In genomic region chr12:100106861-100107260, GRCh38 we compare ENCODE assay signal across 35 cellular contexts.
"Had no signal": no experiment of that assay in that cellular context is flagged by ENCODE, and none has a peak within 500 bp of the region (broad histone marks: within the 10 kb centered on the region; RNA-seq: fewer than 3 reads in every experiment).

No MANE protein-coding gene starts in this region.

- H3K27ac ChIP-seq: KMS-11 had no signal

- H3K27me3 ChIP-seq: MG63 had no signal

- H3K9ac ChIP-seq: KMS-11 had no signal

- DNase-seq: Karpas-422, Kasumi-1, KG1, MG63, MM.1S, MV-4-11, NCI-H1048, NCI-H1092, NCI-H1092 treated with DMSO at 0.1 percent for 48 hours, NCI-H1105, NCI-H1105 treated with DMSO at 0.1 percent for 48 hours, NCI-H1417, NCI-H1417 treated with DMSO at 0.1 percent for 48 hours, NCI-H1436, NCI-H1436 treated with DMSO at 0.1 percent for 48 hours, NCI-H146, NCI-H1694, NCI-H1694 treated with DMSO at 0.1 percent for 48 hours, NCI-H187, NCI-H187 treated with DMSO at 0.1 percent for 48 hours, NCI-H1930, NCI-H2029, NCI-H2029 treated with DMSO at 0.1 percent for 48 hours, NCI-H2081, NCI-H2081 treated with DMSO at 0.1 percent for 48 hours, NCI-H2107, NCI-H2171, NCI-H2171 treated with DMSO at 0.1 percent for 48 hours, NCI-H2227 treated with DMSO at 0.1 percent for 48 hours, NCI-H226, NCI-H345, NCI-H446, NCI-H446 treated with DMSO at 0.1 percent for 48 hours, NCI-H510A had no signal

- H3K4me3 ChIP-seq: MG63 had no signal

- H3K9me3 ChIP-seq: MG63 had no signal

- H3K4me2 ChIP-seq: KMS-11 had no signal
